In genomic region chrY:3002685-3003509, GRCh38 we compare ENCODE assay signal across 1 cellular context.
TF ChIP-seq lines count a peak whose summit lies in the region.

No MANE protein-coding gene starts in this region.

TF ChIP-seq in H1, 55 proteins besides CTCF, POLR2A, EP300 and RAD21 (continued from another document):
- TF ChIP-seq CHD7 (IDR thresholded peaks at IDR 0.05; ENCODE audit: insufficient replicate concordance, low read length), result no peak
- no peak for TF ChIP-seq ATF3 (IDR thresholded peaks at IDR 0.05; ENCODE audit: insufficient read depth, low read depth, low read length)
- no peak for TF ChIP-seq MAFK (IDR thresholded peaks at IDR 0.05; ENCODE audit: low read depth, low read length)
- TF ChIP-seq TCF12 (IDR thresholded peaks at IDR 0.05; ENCODE audit: low read depth, low read length), result no peak
- no peak for TF ChIP-seq SP4 (IDR thresholded peaks at IDR 0.05; ENCODE audit: low read length)
- no peak for TF ChIP-seq POU5F1 (IDR thresholded peaks at IDR 0.05; ENCODE audit: low read depth, low read length)
- no peak for TF ChIP-seq MAX (IDR thresholded peaks at IDR 0.05)
